8 cellular contexts compared by ENCODE assay signal in genomic region chr12:75784591-75784990, GRCh38.
DNase-seq lines count a peak whose midpoint lies in the region; ATAC-seq and TF ChIP-seq lines count a peak whose summit lies in the region.

No MANE protein-coding gene starts in this region.

- H2AFZ ChIP-seq in PC-3 (ENCODE audit: low read length): peak overlapping the region; percentile 21; the same call in 1 of the 2 replicates

- peak; percentile 84 for ATAC-seq in PC-3
- no peak for ATAC-seq in GM19324 (IDR thresholded peaks at IDR 0.05; ENCODE audit: low FRiP score, unreplicated experiment)

- 50 to 57% methylated on average over 1 to 2 of the region's 2 CpGs for WGBS in transverse colon (ENCODE audit: low coverage in 1 of 2), 2 donors

- TF ChIP-seq CTCF in PC-3 (conservative IDR thresholded peaks at IDR 0.05; ENCODE audit: low read depth, low read length) (no peak), transverse colon (IDR thresholded peaks at IDR 0.05) (no peak)

- peak overlapping the region; percentile 5; the same call in 1 of the 2 replicates for H3K4me2 ChIP-seq in PC-3 (ENCODE audit: low read length)

- H3K27me3 ChIP-seq in PC-3 (ENCODE audit: low read length): no peaks in the 10 kb centered on the region
- H3K27me3 ChIP-seq in transverse colon: no peaks in the 10 kb centered on the region

- H4K20me1 ChIP-seq in PC-3 (ENCODE audit: low read length): no peaks in the 10 kb centered on the region

- no peaks in the 10 kb centered on the region for H3K36me3 ChIP-seq in PC-3 (ENCODE audit: low read depth, low read length)
- no peaks in the 10 kb centered on the region for H3K36me3 ChIP-seq in transverse colon

- H3K4me1 ChIP-seq in PC-3 (ENCODE audit: insufficient read depth, low read length) (peaks cover 33% of the 10 kb centered on the region), transverse colon (peaks cover 0 to 4% (median 0%) of the 10 kb centered on the region in 4 donors)

- H3K27ac ChIP-seq in PC-3 (ENCODE audit: low read length) (peak overlapping the region; percentile 65), transverse colon (no peak overlapping the region)

- no peak for TF ChIP-seq EP300 in transverse colon (IDR thresholded peaks at IDR 0.05; ENCODE audit: low read depth)

- H3K9me3 ChIP-seq in PC-3 (ENCODE audit: low read length) (no peaks in the 10 kb centered on the region), transverse colon (no peaks in the 10 kb centered on the region)

- no peaks in the 10 kb centered on the region for H3F3A ChIP-seq in PC-3 (ENCODE audit: low read length, unreplicated experiment)

- H3K4me3 ChIP-seq in PC-3 (ENCODE audit: low read length): no peak overlapping the region
- no peak overlapping the region for H3K4me3 ChIP-seq in transverse colon

- intact Hi-C loops in PC-3 (cut with micrococcal nuclease): no loop called here
- intact Hi-C loops in transverse colon (cut with DNase I; ENCODE audit: low total_unique reads): no loop called here

- no peaks in the 10 kb centered on the region for H3K9me2 ChIP-seq in PC-3 (replicated peaks; ENCODE audit: low read length)

- DNase-seq in NK-92 treated with Interleukin-12 subunit alpha and Interleukin-12 subunit beta, amount 100 ng/mL, for 24 hours (lab: John Stamatoyannopoulos, UW): peak; percentile 17
- DNase-seq in NK-92 (lab: John Stamatoyannopoulos, UW; ENCODE audit: unreplicated experiment): no peak
- DNase-seq in PC-3: peak; percentile 91
- peak; percentile 25 for DNase-seq in fibroblast of gingiva (ENCODE audit: low read depth)
- DNase-seq in transverse colon: peak; percentile 32
- DNase-seq in stimulated activated naive CD4-positive, alpha-beta T cell (lab: John Stamatoyannopoulos, UW): no peak
- DNase-seq in epidermal melanocyte (ENCODE audit: insufficient read length, low spot score): no peak

- no TSS peak for BruUV-seq in PC-3 (replicated peaks; lab: Mats Ljungman, UMichigan)

- POLR2A ChIA-PET in PC-3 (lab: Charles Lee; ENCODE audit: unreplicated experiment): no interaction called here

- CTCF ChIA-PET in PC-3 (lab: Charles Lee): no interaction called here

- no peak for TF ChIP-seq POLR2A in transverse colon (IDR thresholded peaks at IDR 0.05)

- no peak overlapping the region for H3K9ac ChIP-seq in PC-3 (ENCODE audit: low read length)

- H3K79me2 ChIP-seq in PC-3 (ENCODE audit: low read length): no peaks in the 10 kb centered on the region

- in situ Hi-C loops in transverse colon (cut with MboI; ENCODE audit: low pct_ligation_motif_present in 1 of 4, low pct_unique_long_range_greater_than_20kb in 1 of 4, low sequenced_read_pairs in 3 of 4): no loop called here

Comparison
In these comparisons a context has a peak if more than half of its experiments do, and no peak if none do; other contexts are left out.
1. DNase-seq: peak in NK-92 treated with Interleukin-12 subunit alpha and Interleukin-12 subunit beta, amount 100 ng/mL, for 24 hours (single experiment), PC-3 (single experiment), fibroblast of gingiva (single experiment) and transverse colon (single experiment); none in NK-92 (single experiment), stimulated activated naive CD4-positive, alpha-beta T cell (0 of 6) and epidermal melanocyte (single experiment).